In the genomic region with DNA sequence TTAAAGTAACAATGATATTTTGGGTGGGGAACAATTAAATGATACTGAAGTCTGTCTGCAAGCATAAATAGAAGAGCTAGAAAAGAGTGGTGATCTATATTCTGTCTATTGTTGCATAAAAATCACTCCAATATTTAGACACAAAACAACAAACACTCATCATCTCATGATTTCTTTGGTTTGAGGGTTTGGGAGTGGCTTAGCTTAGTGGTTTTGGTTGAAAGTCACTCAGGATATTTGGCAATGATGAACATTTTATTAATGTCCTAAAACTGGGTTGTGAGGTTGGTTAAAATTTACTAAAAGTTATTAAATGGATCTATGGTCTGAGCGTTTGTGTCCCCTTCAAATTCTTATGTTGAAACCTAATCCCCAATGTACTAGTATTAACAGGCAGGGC, we compare ENCODE assay signal across 23 cellular contexts. TPM values are rescaled to one million over a fixed set of nuclear protein-coding genes. Genes with fewer than 3 reads are reported as not detected.
DNase-seq lines count a peak whose midpoint lies in the region; ATAC-seq and TF ChIP-seq lines count a peak whose summit lies in the region.
"Had no signal": no experiment of that assay in that cellular context is flagged by ENCODE, and none has a peak within 500 bp of the region (broad histone marks: within the 10 kb centered on the region; RNA-seq: fewer than 3 reads in every experiment).

No MANE protein-coding gene starts in this region.

- 89% methylated on average over 1 of the region's 1 CpG for WGBS in mesenchymal stem cell
- 57 to 61% methylated on average over 1 of the region's 1 CpG for WGBS in GM23248 (ENCODE audit: low coverage in 1 of 2, low lambda C conversion rate in 2 of 2, missing lambda C conversion rate in 2 of 2), 2 experiments

- H3K4me3 Mint-ChIP-seq in MCF 10A (ENCODE audit: unreplicated experiment), result no peak overlapping the region

- H2BK15ac ChIP-seq in mesenchymal stem cell (ENCODE audit: low read depth, poor library complexity, severe bottlenecking), result no peak overlapping the region

- H2BK12ac ChIP-seq in mesenchymal stem cell (ENCODE audit: low read length in 2 of 2), result no peak overlapping the region

- no peak overlapping the region for H2BK5ac ChIP-seq in mesenchymal stem cell (ENCODE audit: low read depth, low read length, poor library complexity, severe bottlenecking)

- H3K4ac ChIP-seq in mesenchymal stem cell (ENCODE audit: low read depth in 1 of 2, low read length in 2 of 2), result no peak overlapping the region

- H3K27ac Mint-ChIP-seq in MCF 10A (ENCODE audit: low read depth, unreplicated experiment), result peak overlapping the region; percentile 92
- H3K27ac Mint-ChIP-seq: CD4-positive, CD25-positive, alpha-beta regulatory T cell had no signal

- intact Hi-C loops in MCF 10A (cut with micrococcal nuclease), result no loop called here
- intact Hi-C loops in breast epithelium (cut with DNase I; ENCODE audit: low total_unique reads), result no loop called here

- no peaks in the 10 kb centered on the region for H3K27me3 Mint-ChIP-seq in MCF 10A (ENCODE audit: insufficient read depth, unreplicated experiment)

- H2BK120ac ChIP-seq in mesenchymal stem cell (ENCODE audit: low read depth, low read length), result no peak overlapping the region

- POLR2A ChIA-PET in MCF 10A (lab: Yijun Ruan, JAX), result interaction anchor here (0.6 to 8.1 kb wide), 6 partner anchors 9 to 124 kb away, joined by 3 to 170 read pairs (median 5); a partner anchor contains a TSS

- peaks cover 2% of the 10 kb centered on the region; the same call in 1 of the 2 replicates for H3F3A ChIP-seq in GM23248 (ENCODE audit: insufficient read depth)

- H2AFZ ChIP-seq in mesenchymal stem cell (ENCODE audit: low read depth, low read length) (no peak overlapping the region), GM23248 (no peak overlapping the region)

- H3K27ac ChIP-seq in breast epithelium (no peak overlapping the region), epithelial cell of prostate (peak overlapping the region; percentile 54), mesenchymal stem cell (ENCODE audit: low read length, poor library complexity, severe bottlenecking) (no peak overlapping the region), GM23248 (no peak overlapping the region)
- H3K27ac ChIP-seq: 22Rv1, BLaER1 had no signal

- H4K8ac ChIP-seq in mesenchymal stem cell (ENCODE audit: low read length), result no peak overlapping the region

- TF ChIP-seq CTCF in MCF 10A (IDR thresholded peaks at IDR 0.05; ENCODE audit: unreplicated experiment) (no peak), breast epithelium (IDR thresholded peaks at IDR 0.05) (no peak)

- no peaks in the 10 kb centered on the region for H3K79me2 ChIP-seq in GM23248 (ENCODE audit: insufficient read depth)

- H3K36me3 Mint-ChIP-seq in MCF 10A (ENCODE audit: insufficient read depth, unreplicated experiment), result peaks cover 6% of the 10 kb centered on the region
- H3K36me3 Mint-ChIP-seq: CD4-positive, CD25-positive, alpha-beta regulatory T cell had no signal

- no peaks in the 10 kb centered on the region for H3K9me2 ChIP-seq in GM23248 (ENCODE audit: insufficient read depth)

- DNase-seq in MCF 10A (ENCODE audit: unreplicated experiment), result peak; percentile 22
- no peak for DNase-seq in breast epithelium (ENCODE audit: low spot score in 2 of 2)
- no peak for DNase-seq in epithelial cell of prostate (ENCODE audit: low read depth, low spot score)
- no peak for DNase-seq in mesenchymal stem cell
- DNase-seq in DMS114 treated with DMSO at 0.1 percent for 48 hours (lab: John Stamatoyannopoulos, UW; ENCODE audit: unreplicated experiment), result no peak
- no peak for DNase-seq in GM23248
- DNase-seq in ACHN, result no peak
- DNase-seq: CD4-positive, CD25-positive, alpha-beta regulatory T cell; GOT3; HCEC 1CT; Karpas-422; MV-4-11; NCI-H1105; NCI-H1436 treated with DMSO at 0.1 percent for 48 hours; NCI-H187 treated with DMSO at 0.1 percent for 48 hours; NCI-H2171 treated with DMSO at 0.1 percent for 48 hours; NCI-H524 treated with DMSO at 0.1 percent for 48 hours; NCI-H774; SHP77 had no signal

- no TSS peak for BruUV-seq in MCF 10A (replicated peaks; lab: Mats Ljungman, UMichigan)

- TF ChIP-seq POLR2A in breast epithelium (IDR thresholded peaks at IDR 0.05) (no peak), GM18505 (IDR thresholded peaks at IDR 0.05; ENCODE audit: borderline replicate concordance, extremely low read depth, insufficient read depth, insufficient read length) (no peak)

- H3K4me2 ChIP-seq in mesenchymal stem cell (ENCODE audit: low read length, poor library complexity, severe bottlenecking), result no peak overlapping the region
- H3K4me2 ChIP-seq in GM23248 (ENCODE audit: unreplicated experiment), result no peak overlapping the region
- H3K4me2 ChIP-seq: BLaER1 had no signal

- H3K18ac ChIP-seq in mesenchymal stem cell (ENCODE audit: low read depth in 1 of 2, low read length in 2 of 2), result no peak overlapping the region

- H3K23ac ChIP-seq in mesenchymal stem cell (ENCODE audit: low read length in 2 of 2), result no peak overlapping the region

- no peaks in the 10 kb centered on the region for H3K36me3 ChIP-seq in breast epithelium
- H3K36me3 ChIP-seq in mesenchymal stem cell (ENCODE audit: control insufficient read depth in 1 of 2, insufficient read depth in 2 of 2, low read depth in 1 of 2, low read length in 2 of 2), result no peaks in the 10 kb centered on the region
- H3K36me3 ChIP-seq in GM23248 (ENCODE audit: low read depth), result no peaks in the 10 kb centered on the region
- H3K36me3 ChIP-seq: BLaER1 had no signal

- H4K91ac ChIP-seq in mesenchymal stem cell (ENCODE audit: low read length), result no peak overlapping the region

- no peaks in the 10 kb centered on the region for H4K20me1 ChIP-seq in GM23248 (ENCODE audit: insufficient read depth)
- H4K20me1 ChIP-seq: BLaER1 had no signal

- no peak overlapping the region for H3K14ac ChIP-seq in mesenchymal stem cell (ENCODE audit: low read length in 2 of 2)

- CTCF ChIA-PET in MCF 10A (lab: Yijun Ruan, JAX), result interaction anchor here (0.6 to 1.2 kb wide), 3 partner anchors 18 to 191 kb away, joined by 3 to 4 read pairs (median 3); no protein-coding TSS in a partner anchor

- H3K27me3 ChIP-seq in breast epithelium (no peaks in the 10 kb centered on the region), mesenchymal stem cell (ENCODE audit: control insufficient read depth in 1 of 2, insufficient read depth in 1 of 2, low read length in 2 of 2) (no peaks in the 10 kb centered on the region), GM23248 (replicated peaks; ENCODE audit: insufficient read depth) (no peaks in the 10 kb centered on the region)
- H3K27me3 ChIP-seq: BLaER1 had no signal

- H3K9me3 Mint-ChIP-seq in MCF 10A (ENCODE audit: unreplicated experiment), result peaks cover 11% of the 10 kb centered on the region

- no peaks in the 10 kb centered on the region for H3K9me3 ChIP-seq in breast epithelium
- peaks cover 8% of the 10 kb centered on the region for H3K9me3 ChIP-seq in mesenchymal stem cell (ENCODE audit: control insufficient read depth, low read length)
- H3K9me3 ChIP-seq in GM23248 (ENCODE audit: low read depth), result no peaks in the 10 kb centered on the region
- H3K9me3 ChIP-seq: BLaER1 had no signal

- ATAC-seq in GM18505 (IDR thresholded peaks at IDR 0.05; ENCODE audit: unreplicated experiment), result no peak
- ATAC-seq: HepG2 had no signal

- no peak overlapping the region for H3K4me3 ChIP-seq in breast epithelium
- H3K4me3 ChIP-seq in mesenchymal stem cell (ENCODE audit: insufficient read depth in 1 of 2, low read depth in 1 of 2, low read length in 2 of 2), result no peak overlapping the region
- H3K4me3 ChIP-seq in GM23248, result no peak overlapping the region
- H3K4me3 ChIP-seq: BLaER1 had no signal

- peak overlapping the region; percentile 42 for H3K9ac ChIP-seq in mesenchymal stem cell (ENCODE audit: low read length)
- no peak overlapping the region for H3K9ac ChIP-seq in GM23248
- H3K9ac ChIP-seq: BLaER1 had no signal

- no peaks in the 10 kb centered on the region for H3K4me1 ChIP-seq in breast epithelium
- H3K4me1 ChIP-seq in mesenchymal stem cell (ENCODE audit: control insufficient read depth, insufficient read depth, low read depth, low read length), result peaks cover 5% of the 10 kb centered on the region
- H3K4me1 ChIP-seq in GM23248 (ENCODE audit: insufficient read depth), result peaks cover 2% of the 10 kb centered on the region
- H3K4me1 ChIP-seq: BLaER1 had no signal

- peaks cover 50% of the 10 kb centered on the region for H3K4me1 Mint-ChIP-seq in MCF 10A (ENCODE audit: insufficient read depth, unreplicated experiment)
- H3K4me1 Mint-ChIP-seq: CD4-positive, CD25-positive, alpha-beta regulatory T cell had no signal

- H3K79me1 ChIP-seq in mesenchymal stem cell (replicated peaks; ENCODE audit: low read length, poor library complexity, severe bottlenecking), result no peaks in the 10 kb centered on the region

- H2AK5ac ChIP-seq in mesenchymal stem cell (ENCODE audit: low read length, severe bottlenecking), result no peak overlapping the region

- in situ Hi-C loops in GM23248 (cut with MboI) (no loop called here), ACHN (cut with HindIII; ENCODE audit: low pct_ligation_motif_present, low pct_unique_long_range_greater_than_20kb, low sequenced_read_pairs) (no loop called here)

RNA-seq across cellular contexts. Expression of a gene that starts 54.7 kb away (rescaled TPM):
- total RNA-seq in MCF 10A (2022) (371 and 448 TPM in 2 replicates), breast epithelium (100 to 1,000 TPM in 1 of 3 donors, 10 to 100 TPM in 2; 61.9 to 164 (median 65.0) TPM)
- 15.8 TPM for polyA plus RNA-seq in mesenchymal stem cell (2013, experiment 1 of 2)
- polyA plus RNA-seq in mesenchymal stem cell (2013, experiment 2 of 2), result 15.1 TPM
- 53.5 and 55.0 TPM in 2 replicates for total RNA-seq in GM23248 (2014; rRNA removed; shearing (Covaris generic))
- polyA plus RNA-seq in GM23248 (2016; fragmentation: Nextera tagmentation; extraction: Ambion mirVana), result 48.7 and 50.9 TPM in 2 replicates
- total RNA-seq: CD4-positive, CD25-positive, alpha-beta regulatory T cell had no signal
- polyA plus RNA-seq: CD4-positive, CD25-positive, alpha-beta regulatory T cell had no signal
